Comparison of ENCODE assay signal across 9 cellular contexts in genomic region chr20:38460040-38460623, GRCh38. TPM values are rescaled to one million over a fixed set of nuclear protein-coding genes. Genes with fewer than 3 reads are reported as not detected.
DNase-seq lines count a peak whose midpoint lies in the region; ATAC-seq, FAIRE-seq and TF ChIP-seq lines count a peak whose summit lies in the region.
"Had no signal": no experiment of that assay in that cellular context is flagged by ENCODE, and none has a peak within 500 bp of the region (broad histone marks: within the 10 kb centered on the region; RNA-seq: fewer than 3 reads in every experiment).

No MANE protein-coding gene starts in this region.

- dilution Hi-C loops in endothelial cell of umbilical vein (cut with MboI; ENCODE audit: extremely low pct_ligation_motif_present, low sequenced_read_pairs), result no loop called here

- H3K36me3 ChIP-seq in endothelial cell of umbilical vein (ENCODE audit: control insufficient read depth in 2 of 2, extremely low read depth in 1 of 2, insufficient read depth in 2 of 2, low read length in 2 of 2) (no peaks in the 10 kb centered on the region), psoas muscle (ENCODE audit: insufficient read depth in 1 of 2, low read depth in 1 of 2) (no peaks in the 10 kb centered on the region), Karpas-422 (ENCODE audit: insufficient read depth, low read length) (no peaks in the 10 kb centered on the region)

- H3K4me2 ChIP-seq in endothelial cell of umbilical vein (ENCODE audit: insufficient read depth, low read length) (peak overlapping the region; percentile 69), Karpas-422 (ENCODE audit: low read depth, low read length, poor library complexity, severe bottlenecking) (no peak overlapping the region)

- CTCF ChIA-PET in endothelial cell of umbilical vein (lab: Charles Lee), result interaction anchor here (1.3 kb wide), 1 partner anchor 12 kb away, joined by 3 read pairs; the partner anchor contains the start of gene RALGAPB

- H3K9me3 ChIP-seq in endothelial cell of umbilical vein (replicated peaks; ENCODE audit: control insufficient read depth, insufficient read depth, low read length) (no peaks in the 10 kb centered on the region), psoas muscle (no peaks in the 10 kb centered on the region), Karpas-422 (ENCODE audit: low read length) (no peaks in the 10 kb centered on the region)

- H3K27me3 ChIP-seq in HL-60 (ENCODE audit: insufficient read depth, poor library complexity, severe bottlenecking), result no peaks in the 10 kb centered on the region
- H3K27me3 ChIP-seq in endothelial cell of umbilical vein (ENCODE audit: control insufficient read depth in 2 of 2, insufficient read depth in 2 of 2, low read length in 2 of 2), result no peaks in the 10 kb centered on the region
- H3K27me3 ChIP-seq in psoas muscle (ENCODE audit: insufficient read depth in 3 of 3, low read length in 2 of 3), result no peaks in the 10 kb centered on the region
- H3K27me3 ChIP-seq in Karpas-422 (ENCODE audit: low read length), result no peaks in the 10 kb centered on the region

- no peaks in the 10 kb centered on the region for H3K9me1 ChIP-seq in endothelial cell of umbilical vein (replicated peaks; ENCODE audit: control insufficient read depth, extremely low read depth, insufficient read depth, low read length)

- H4K20me1 ChIP-seq in endothelial cell of umbilical vein (replicated peaks; ENCODE audit: control insufficient read depth, extremely low read depth, insufficient read depth, low read length) (no peaks in the 10 kb centered on the region), Karpas-422 (ENCODE audit: insufficient read depth, low read depth, low read length) (no peaks in the 10 kb centered on the region)

- POLR2A ChIA-PET in endothelial cell of umbilical vein (lab: Charles Lee), result no interaction called here

- no peaks in the 10 kb centered on the region for H3K9me2 ChIP-seq in Karpas-422 (replicated peaks; ENCODE audit: insufficient read depth, low read length)

- no peak for TF ChIP-seq POLR2A in endothelial cell of umbilical vein (IDR thresholded peaks at IDR 0.05; ENCODE audit: low read depth, low read length)
- no peak for TF ChIP-seq POLR2A in GM12891 (IDR thresholded peaks at IDR 0.05; ENCODE audit: low read depth, low read length)

- WGBS in psoas muscle, 3 donors, result 51 to 52% (median 51%) methylated on average over 5 of the region's 5 CpGs

- H3K79me2 ChIP-seq in endothelial cell of umbilical vein (ENCODE audit: control insufficient read depth, insufficient read depth, low read length), result no peaks in the 10 kb centered on the region
- no peaks in the 10 kb centered on the region for H3K79me2 ChIP-seq in Karpas-422 (ENCODE audit: low read length)

- TF ChIP-seq CTCF in HL-60 (IDR thresholded peaks at IDR 0.05; ENCODE audit: insufficient read depth, low read length) (no peak), endothelial cell of umbilical vein (IDR thresholded peaks at IDR 0.05; ENCODE audit: extremely low read depth in 1 of 2, insufficient read depth in 1 of 2, low read depth in 1 of 2, low read length in 2 of 2) (no peak), psoas muscle (IDR thresholded peaks at IDR 0.05) (no peak)

- DNase-seq in HL-60 (ENCODE audit: low read depth in 1 of 2, low spot score in 1 of 2) (peak; percentile 58 to 62), NCI-H510A treated with DMSO at 0.1 percent for 48 hours (lab: John Stamatoyannopoulos, UW) (peak; percentile 68), endothelial cell of umbilical vein (ENCODE audit: low read depth, low spot score) (peak; percentile 87), psoas muscle (no peak), Karpas-422 (no peak), GM12891 (ENCODE audit: insufficient read length, low spot score) (no peak)

- ATAC-seq in psoas muscle, result peak in 3 of 4 donors; percentile 59 to 67 (median 66)
- ATAC-seq in HG03442 (IDR thresholded peaks at IDR 0.05; ENCODE audit: unreplicated experiment), result no peak
- ATAC-seq in GM21717 (IDR thresholded peaks at IDR 0.05; ENCODE audit: unreplicated experiment), result no peak

- no peak overlapping the region for H3K9ac ChIP-seq in endothelial cell of umbilical vein (replicated peaks; ENCODE audit: extremely low read depth, insufficient read depth, low read length)
- H3K9ac ChIP-seq in Karpas-422 (ENCODE audit: low read length), result no peak overlapping the region

- FAIRE-seq in endothelial cell of umbilical vein (lab: Jason Lieb, UNC) (peak; percentile 96), GM12891 (lab: Jason Lieb, UNC) (no peak)
- FAIRE-seq: H1 had no signal

- H2AFZ ChIP-seq in endothelial cell of umbilical vein (ENCODE audit: low read depth, low read length) (no peak overlapping the region), Karpas-422 (ENCODE audit: low read length) (no peak overlapping the region)

- intact Hi-C loops in endothelial cell of umbilical vein (cut with micrococcal nuclease), result no loop called here
- intact Hi-C loops in psoas muscle (cut with DNase I), result no loop called here

- H3K4me1 ChIP-seq in endothelial cell of umbilical vein (ENCODE audit: control insufficient read depth, extremely low read depth, insufficient read depth, low read length), result peaks cover 10% of the 10 kb centered on the region
- no peaks in the 10 kb centered on the region for H3K4me1 ChIP-seq in psoas muscle
- peaks cover 13% of the 10 kb centered on the region for H3K4me1 ChIP-seq in Karpas-422 (ENCODE audit: low read length)

- no peak overlapping the region for H3K27ac ChIP-seq in HL-60 (replicated peaks)
- peak overlapping the region; percentile 20 for H3K27ac ChIP-seq in endothelial cell of umbilical vein (ENCODE audit: insufficient read depth, low read depth, low read length)
- H3K27ac ChIP-seq in psoas muscle, result no peak overlapping the region
- H3K27ac ChIP-seq in Karpas-422 (ENCODE audit: low read length), result no peak overlapping the region

- BruUV-seq in endothelial cell of umbilical vein (replicated peaks; lab: Mats Ljungman, UMichigan), result no TSS peak

- H3K4me3 ChIP-seq in HL-60 (replicated peaks; ENCODE audit: insufficient read depth, low read length) (no peak overlapping the region), endothelial cell of umbilical vein (replicated peaks in 1 of 3; ENCODE audit: insufficient read depth in 1 of 3, low read depth in 1 of 3, low read length in 3 of 3) (no peak overlapping the region), psoas muscle (no peak overlapping the region), Karpas-422 (ENCODE audit: low read length) (no peak overlapping the region)

TF ChIP-seq in endothelial cell of umbilical vein, 7 proteins besides CTCF, POLR2A, EP300 and RAD21 (continues in another document):
- TF ChIP-seq JUN (IDR thresholded peaks at IDR 0.05; ENCODE audit: borderline replicate concordance, insufficient read depth, insufficient read length, low read depth) (peak; percentile 62), POLR2AphosphoS5 (IDR thresholded peaks at IDR 0.05; ENCODE audit: insufficient read depth, low read depth, low read length) (peak; percentile 67), MYC (IDR thresholded peaks at IDR 0.05; ENCODE audit: low read depth, low read length) (no peak), FOS (IDR thresholded peaks at IDR 0.05; ENCODE audit: borderline replicate concordance, insufficient read depth, low read length) (peak; percentile 93)
- TF ChIP-seq, protein P1, sequence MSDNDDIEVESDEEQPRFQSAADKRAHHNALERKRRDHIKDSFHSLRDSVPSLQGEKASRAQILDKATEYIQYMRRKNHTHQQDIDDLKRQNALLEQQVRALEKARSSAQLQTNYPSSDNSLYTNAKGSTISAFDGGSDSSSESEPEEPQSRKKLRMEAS (IDR thresholded peaks at IDR 0.05; ENCODE audit: insufficient read depth, insufficient read length), result no peak

TF ChIP-seq in GM12891, 5 proteins besides CTCF, POLR2A, EP300 and RAD21:
- TF ChIP-seq TAF1 (IDR thresholded peaks at IDR 0.05; ENCODE audit: low read depth, low read length) (no peak), PAX5 (IDR thresholded peaks at IDR 0.05; ENCODE audit: insufficient read depth, low read length, severe bottlenecking) (no peak), POU2F2 (IDR thresholded peaks at IDR 0.05; ENCODE audit: low read depth, low read length) (no peak), POLR2AphosphoS5 (IDR thresholded peaks at IDR 0.05; ENCODE audit: low read depth, low read length) (no peak), SPI1 (IDR thresholded peaks at IDR 0.05; ENCODE audit: low read depth, low read length) (no peak)

RNA-seq across cellular contexts. Expression of gene RALGAPB, which starts 12.5 kb away (rescaled TPM):
- total RNA-seq in endothelial cell of umbilical vein, result 36.4 and 38.7 TPM in 2 replicates
- polyA plus RNA-seq in endothelial cell of umbilical vein, result 10.8 and 12.8 TPM in 2 replicates
- 9.6 and 10.4 TPM in 2 replicates for polyA plus RNA-seq in endothelial cell of umbilical vein (2011; cell fraction: cytosol; rRNA removed)
- polyA plus RNA-seq in endothelial cell of umbilical vein (2011; cell fraction: nucleus; rRNA removed), result 73.7 and 85.7 TPM in 2 replicates
- 26.9 and 31.5 TPM in 2 replicates for polyA plus RNA-seq in endothelial cell of umbilical vein (2012)
- polyA minus RNA-seq in endothelial cell of umbilical vein, result 51.7 and 62.2 TPM in 2 replicates
- polyA minus RNA-seq in endothelial cell of umbilical vein (2011; cell fraction: cytosol; rRNA and poly(A)+ RNA removed), result 16.0 TPM
- polyA minus RNA-seq in endothelial cell of umbilical vein (2011; cell fraction: nucleus; rRNA and poly(A)+ RNA removed), result 81.9 and 120 TPM in 2 replicates
- 10 to 100 TPM; 17.3 to 24.6 (median 18.8) TPM for total RNA-seq in psoas muscle
- 10 to 100 TPM in 2 of 3 donors, 1 to 10 TPM in 1; 7.5 to 27.3 (median 11.3) TPM for polyA plus RNA-seq in psoas muscle
- 27.2 and 58.6 TPM in 2 replicates for total RNA-seq in Karpas-422 (2014; rRNA removed; shearing (Covaris generic); ENCODE audit: low replicate concordance)
- polyA plus RNA-seq in GM12891 (2012; ENCODE audit: low read depth, missing spikeins), result 8.6 TPM

RNA-seq across cellular contexts. Expression of gene SNHG17, which starts 25.0 kb away (rescaled TPM):
- 39.6 and 94.0 TPM in 2 replicates for total RNA-seq in endothelial cell of umbilical vein
- polyA plus RNA-seq in endothelial cell of umbilical vein, result 33.2 and 39.4 TPM in 2 replicates
- polyA plus RNA-seq in endothelial cell of umbilical vein (2011; cell fraction: cytosol; rRNA removed), result 36.8 and 39.9 TPM in 2 replicates
- polyA plus RNA-seq in endothelial cell of umbilical vein (2011; cell fraction: nucleus; rRNA removed), result 94.5 and 98.9 TPM in 2 replicates
- polyA plus RNA-seq in endothelial cell of umbilical vein (2012), result 32.0 and 34.1 TPM in 2 replicates
- polyA minus RNA-seq in endothelial cell of umbilical vein, result 18.6 and 19.1 TPM in 2 replicates
- 46.9 TPM for polyA minus RNA-seq in endothelial cell of umbilical vein (2011; cell fraction: cytosol; rRNA and poly(A)+ RNA removed)
- 23.9 and 29.1 TPM in 2 replicates for polyA minus RNA-seq in endothelial cell of umbilical vein (2011; cell fraction: nucleus; rRNA and poly(A)+ RNA removed)
- 10 to 100 TPM in 2 of 4 donors, 1 to 10 TPM in 2; 4.6 to 26.0 (median 14.8) TPM for total RNA-seq in psoas muscle
- polyA plus RNA-seq in psoas muscle, result 10 to 100 TPM; 13.3 to 19.4 (median 18.7) TPM
- 27.3 and 36.4 TPM in 2 replicates for total RNA-seq in Karpas-422 (2014; rRNA removed; shearing (Covaris generic); ENCODE audit: low replicate concordance)
- 61.6 TPM for polyA plus RNA-seq in GM12891 (2012; ENCODE audit: low read depth, missing spikeins)

Comparison
In these comparisons a context has a peak if more than half of its experiments do, and no peak if none do; other contexts are left out.
1. DNase-seq: peak in HL-60 (2 of 2), NCI-H510A treated with DMSO at 0.1 percent for 48 hours (single experiment) and endothelial cell of umbilical vein (single experiment); none in psoas muscle (0 of 2), Karpas-422 (single experiment) and GM12891 (single experiment).
2. ATAC-seq: peak in psoas muscle (3 of 4); none in HG03442 (single experiment) and GM21717 (single experiment).